Comparison of ENCODE assay signal across 23 cellular contexts in the genomic region with DNA sequence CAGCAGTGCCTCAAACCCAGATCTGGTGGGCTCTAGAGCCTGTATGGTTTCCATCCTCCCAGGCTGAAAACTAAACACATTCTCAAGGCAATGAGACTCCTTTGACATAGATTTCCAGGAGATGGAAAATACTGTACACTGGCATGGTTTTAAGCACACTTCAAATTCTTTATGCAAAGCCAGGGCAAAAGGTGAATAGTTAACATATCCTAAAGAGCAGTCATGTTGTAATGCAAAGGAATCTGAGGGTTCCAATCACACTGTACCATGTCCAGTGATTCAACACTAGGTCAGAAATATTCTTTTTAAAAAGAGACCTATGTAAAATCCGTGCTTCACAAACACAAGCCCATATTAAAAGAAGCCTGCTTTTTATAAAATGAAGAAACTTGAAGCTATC.
DNase-seq lines count a peak whose midpoint lies in the region; ATAC-seq and TF ChIP-seq lines count a peak whose summit lies in the region.
"Had no signal": no experiment of that assay in that cellular context is flagged by ENCODE, and none has a peak within 500 bp of the region (broad histone marks: within the 10 kb centered on the region; RNA-seq: fewer than 3 reads in every experiment).

No MANE protein-coding gene starts in this region.

- in situ Hi-C loops in astrocyte of the spinal cord (cut with HindIII; ENCODE audit: low sequenced_read_pairs), result no loop called here

- H3K27me3 ChIP-seq in tibial artery, result no peaks in the 10 kb centered on the region

- H3K4me3 ChIP-seq in AG04449 (ENCODE audit: low read depth, low read length) (no peak overlapping the region), astrocyte of the spinal cord (ENCODE audit: low read depth, low read length) (no peak overlapping the region), tibial artery (no peak overlapping the region)
- H3K4me3 ChIP-seq: GM12878, PC-9 had no signal

- H3K27ac ChIP-seq in tibial artery, result no peak overlapping the region
- H3K27ac ChIP-seq: 22Rv1, PC-9 had no signal

- CTCF ChIA-PET in AG04449 (lab: Yijun Ruan, JAX), result interaction anchor here (0.7 to 2.0 kb wide), 2 partner anchors 8 to 522 kb away, joined by 3 to 15 read pairs; no protein-coding TSS in a partner anchor

- TF ChIP-seq CTCF in AG04449 (IDR thresholded peaks at IDR 0.05; ENCODE audit: insufficient read depth, low read length, missing control alignments) (no peak), astrocyte of the spinal cord (IDR thresholded peaks at IDR 0.05; ENCODE audit: low read depth, low read length) (no peak), tibial artery (IDR thresholded peaks at IDR 0.05) (no peak)

- H3K36me3 Mint-ChIP-seq in activated naive CD8-positive, alpha-beta T cell treated with anti-CD3 and anti-CD28 coated beads, Interleukin-2, amount 50 U/mL, for 24 hours (ENCODE audit: low read depth), result no peaks in the 10 kb centered on the region

- H3K4me3 Mint-ChIP-seq in activated naive CD8-positive, alpha-beta T cell treated with anti-CD3 and anti-CD28 coated beads, Interleukin-2, amount 50 U/mL, for 24 hours, result no peak overlapping the region
- H3K4me3 Mint-ChIP-seq: H9 had no signal

- no peaks in the 10 kb centered on the region for H3K4me1 ChIP-seq in tibial artery

- H3K4me1 Mint-ChIP-seq in activated naive CD8-positive, alpha-beta T cell treated with anti-CD3 and anti-CD28 coated beads, Interleukin-2, amount 50 U/mL, for 24 hours, result no peaks in the 10 kb centered on the region

- DNase-seq in AG04449 (ENCODE audit: low read depth, low spot score), result peak; percentile 44
- DNase-seq in HCEC 1CT, result peak; percentile 65
- peak; percentile 10 for DNase-seq in astrocyte of the spinal cord (ENCODE audit: low read depth, low spot score)
- peak; percentile 77 for DNase-seq in iris pigment epithelial cell (ENCODE audit: low read depth)
- no peak for DNase-seq in posterior cingulate gyrus
- DNase-seq in KG1 (lab: John Stamatoyannopoulos, UW), result no peak
- no peak for DNase-seq in activated naive CD8-positive, alpha-beta T cell treated with anti-CD3 and anti-CD28 coated beads, Interleukin-2, amount 50 U/mL, for 24 hours
- no peak for DNase-seq in tibial artery
- DNase-seq: ACHN, AML-193, C1 segment of cervical spinal cord, H9, KBM-7, NCI-H1105, NCI-H2029 treated with DMSO at 0.1 percent for 48 hours, NCI-H226, NCI-H510A treated with DMSO at 0.1 percent for 48 hours, NCI-H748 treated with DMSO at 0.1 percent for 48 hours, PC-9, RPMI8226, SHP77 had no signal

- no peaks in the 10 kb centered on the region for H3K9me3 Mint-ChIP-seq in activated naive CD8-positive, alpha-beta T cell treated with anti-CD3 and anti-CD28 coated beads, Interleukin-2, amount 50 U/mL, for 24 hours
- H3K9me3 Mint-ChIP-seq: H9 had no signal

- no peaks in the 10 kb centered on the region for H3K9me3 ChIP-seq in tibial artery

- peaks cover 2% of the 10 kb centered on the region for H3K27me3 Mint-ChIP-seq in activated naive CD8-positive, alpha-beta T cell treated with anti-CD3 and anti-CD28 coated beads, Interleukin-2, amount 50 U/mL, for 24 hours

- POLR2A ChIA-PET in AG04449 (lab: Yijun Ruan, JAX), result no interaction called here

- intact Hi-C loops in posterior cingulate gyrus (cut with DNase I) (no loop called here), tibial artery (cut with DNase I; ENCODE audit: low total_unique reads) (no loop called here)

- H3K27ac Mint-ChIP-seq in activated naive CD8-positive, alpha-beta T cell treated with anti-CD3 and anti-CD28 coated beads, Interleukin-2, amount 50 U/mL, for 24 hours, result no peak overlapping the region
- H3K27ac Mint-ChIP-seq: H9 had no signal

- no peak for ATAC-seq in activated naive CD8-positive, alpha-beta T cell treated with anti-CD3 and anti-CD28 coated beads, Interleukin-2, amount 50 U/mL, for 24 hours
- ATAC-seq: GM12878 had no signal

- no peaks in the 10 kb centered on the region for H3K36me3 ChIP-seq in tibial artery

Comparison
In these comparisons a context has a peak if more than half of its experiments do, and no peak if none do; other contexts are left out.
1. DNase-seq: peak in AG04449 (single experiment), HCEC 1CT (single experiment), astrocyte of the spinal cord (single experiment) and iris pigment epithelial cell (single experiment); none in posterior cingulate gyrus (0 of 10), KG1 (single experiment), activated naive CD8-positive, alpha-beta T cell treated with anti-CD3 and anti-CD28 coated beads, Interleukin-2, amount 50 U/mL, for 24 hours (single experiment) and tibial artery (0 of 2).